Comparison of ENCODE assay signal across 16 cellular contexts in the genomic region with DNA sequence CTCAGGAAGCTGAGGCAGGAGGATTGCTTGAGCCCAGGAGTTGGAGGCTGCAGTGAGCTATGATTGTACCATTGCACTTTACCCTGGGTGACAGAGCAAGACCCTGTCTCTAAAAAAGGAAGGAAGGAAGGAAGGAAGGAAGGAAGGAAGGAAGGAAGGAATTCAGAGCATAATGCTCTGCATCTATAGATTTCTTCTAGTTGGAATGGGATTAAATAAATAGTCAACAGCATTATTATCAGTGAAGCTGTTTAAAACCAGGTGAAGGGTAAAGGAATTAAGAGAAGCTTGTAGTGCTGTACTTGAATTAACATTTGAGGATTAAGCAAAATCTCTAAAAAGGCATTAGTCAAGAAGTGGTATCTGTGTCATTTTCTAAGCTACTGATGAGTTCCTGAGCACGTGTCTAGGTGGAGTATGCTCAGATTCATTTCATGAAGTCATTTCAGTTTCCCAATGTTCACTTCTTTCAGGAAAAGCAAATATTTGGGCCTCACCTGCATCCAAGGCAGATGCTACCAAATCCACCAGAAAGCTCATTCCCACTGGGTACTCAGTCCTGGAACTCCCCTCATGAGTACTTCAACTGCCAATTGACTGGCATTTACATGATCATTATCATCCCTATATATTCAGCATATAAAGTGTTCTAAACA. TPM values are rescaled to one million over a fixed set of nuclear protein-coding genes. Genes with fewer than 3 reads are reported as not detected.
A peak's percentile ranks its signal among the peaks of the same experiment; 100 is the strongest.
DNase-seq lines count a peak whose midpoint lies in the region; ATAC-seq and TF ChIP-seq lines count a peak whose summit lies in the region.
"Had no signal": no experiment of that assay in that cellular context is flagged by ENCODE, and none has a peak within 500 bp of the region (broad histone marks: within the 10 kb centered on the region; RNA-seq: fewer than 3 reads in every experiment).

No MANE protein-coding gene starts in this region.

- TF ChIP-seq CTCF in PC-9 (conservative IDR thresholded peaks at IDR 0.05), result no peak

- H3K9me3 ChIP-seq in PC-9 (ENCODE audit: insufficient read depth, low read depth) (no peaks in the 10 kb centered on the region), aorta (ENCODE audit: control insufficient read depth, low read length) (no peaks in the 10 kb centered on the region)
- H3K9me3 ChIP-seq: MG63, SJCRH30 had no signal

- H3K79me2 ChIP-seq in PC-9 (ENCODE audit: low read depth), result no peaks in the 10 kb centered on the region

- no peak for ATAC-seq in aorta (ENCODE audit: low FRiP score)
- ATAC-seq: HCT116 had no signal

- 80 to 83% methylated on average over 1 of the region's 1 CpG for WGBS in aorta, 2 donors

- H3K36me3 ChIP-seq in PC-9 (ENCODE audit: low read depth), result no peaks in the 10 kb centered on the region
- H3K36me3 ChIP-seq in aorta (ENCODE audit: control insufficient read depth in 1 of 2, insufficient read depth in 2 of 2, low read length in 1 of 2), result no peaks in the 10 kb centered on the region
- H3K36me3 ChIP-seq: MG63, SJCRH30 had no signal

- H3K27me3 ChIP-seq in PC-9 (ENCODE audit: insufficient read depth, low read depth) (no peaks in the 10 kb centered on the region), aorta (ENCODE audit: control insufficient read depth in 1 of 2, insufficient read depth in 2 of 2, low read length in 1 of 2) (no peaks in the 10 kb centered on the region)
- H3K27me3 ChIP-seq: MG63, SJCRH30 had no signal

- H2AFZ ChIP-seq in PC-9, result no peak overlapping the region

- peak; percentile 7 for DNase-seq in NCI-H82 (lab: John Stamatoyannopoulos, UW)
- DNase-seq in NCI-H82 treated with DMSO at 0.1 percent for 48 hours (lab: John Stamatoyannopoulos, UW; ENCODE audit: unreplicated experiment), result no peak
- DNase-seq in PC-9, result no peak
- no peak for DNase-seq in epithelial cell of prostate (ENCODE audit: low read depth, low spot score)
- no peak for DNase-seq in aorta
- no peak for DNase-seq in cerebellum (ENCODE audit: low spot score)
- DNase-seq in amniotic stem cell (lab: John Stamatoyannopoulos, UW), result no peak
- no peak for DNase-seq in kidney tubule cell (ENCODE audit: low spot score)
- DNase-seq: CD4-positive, alpha-beta T cell; DMS79 treated with DMSO at 0.1 percent for 48 hours; NCI-H1105; NCI-H1694 treated with DMSO at 0.1 percent for 48 hours; SJCRH30 had no signal

- H3K27ac ChIP-seq in PC-9 (peak overlapping the region; percentile 99), epithelial cell of prostate (peak overlapping the region; percentile 53), aorta (ENCODE audit: low read depth in 1 of 2, low read length in 2 of 2) (peak overlapping the region; percentile 19 to 80)
- H3K27ac ChIP-seq: KMS-11, SJCRH30 had no signal

- H3K9me2 ChIP-seq in PC-9 (ENCODE audit: insufficient read depth), result no peaks in the 10 kb centered on the region

- POLR2A ChIA-PET in PC-9 (lab: Charles Lee; ENCODE audit: unreplicated experiment), result interaction anchor here (0.6 kb wide), 1 partner anchor 39 kb away, joined by 4 read pairs; no protein-coding TSS in a partner anchor

- no peaks in the 10 kb centered on the region for H4K20me1 ChIP-seq in PC-9 (ENCODE audit: insufficient read depth)

- H3K4me3 ChIP-seq in PC-9, result no peak overlapping the region
- H3K4me3 ChIP-seq in aorta (ENCODE audit: low read length in 2 of 2), result no peak overlapping the region
- H3K4me3 ChIP-seq: MG63, SJCRH30 had no signal

- intact Hi-C loops in PC-9 (cut with micrococcal nuclease; ENCODE audit: unreplicated experiment) (no loop called here), aorta (cut with DNase I) (no loop called here)

- no TSS peak for BruUV-seq in PC-9 (replicated peaks; lab: Mats Ljungman, UMichigan)

- H3K4me2 ChIP-seq in PC-9, result no peak overlapping the region; the same call in 1 of the 2 replicates
- H3K4me2 ChIP-seq: KMS-11 had no signal

- peaks cover 59% of the 10 kb centered on the region for H3K4me1 ChIP-seq in PC-9 (replicated peaks; ENCODE audit: insufficient read depth)
- peaks cover 10 to 13% of the 10 kb centered on the region in 2 donors for H3K4me1 ChIP-seq in aorta (ENCODE audit: control insufficient read depth in 1 of 2, insufficient read depth in 2 of 2, low read length in 2 of 2)

- H3F3A ChIP-seq in PC-9 (ENCODE audit: insufficient read depth, low read depth), result peaks cover 44% of the 10 kb centered on the region

- CTCF ChIA-PET in PC-9 (lab: Charles Lee), result interaction anchor here (0.6 to 1.2 kb wide), 4 partner anchors 24 to 55 kb away, joined by 3 to 5 read pairs (median 4); partner anchors contain the start of gene SLC26A2

RNA-seq across cellular contexts. Expression of gene PDE6A, which starts 8.4 kb away (rescaled TPM):
- 0.35 and 0.50 TPM in 2 replicates for total RNA-seq in PC-9 (2021)
- total RNA-seq in aorta, result not detected
- under 1 TPM in 1 of 2 donors, not detected in 1; 0.13 TPM for polyA plus RNA-seq in aorta
- not detected for total RNA-seq in cerebellum
- total RNA-seq: CD4-positive, alpha-beta T cell had no signal

RNA-seq across cellular contexts. Expression of gene SLC26A2, which starts 24.4 kb away (rescaled TPM):
- 10.2 and 13.5 TPM in 2 replicates for total RNA-seq in PC-9 (2021)
- 10 to 100 TPM; 14.0 to 16.1 TPM for total RNA-seq in aorta
- 1 to 10 TPM; 2.8 to 3.3 TPM for polyA plus RNA-seq in aorta
- total RNA-seq in cerebellum, result 20.1 TPM
